Comparison of ENCODE assay signal across 20 cellular contexts in the genomic region with DNA sequence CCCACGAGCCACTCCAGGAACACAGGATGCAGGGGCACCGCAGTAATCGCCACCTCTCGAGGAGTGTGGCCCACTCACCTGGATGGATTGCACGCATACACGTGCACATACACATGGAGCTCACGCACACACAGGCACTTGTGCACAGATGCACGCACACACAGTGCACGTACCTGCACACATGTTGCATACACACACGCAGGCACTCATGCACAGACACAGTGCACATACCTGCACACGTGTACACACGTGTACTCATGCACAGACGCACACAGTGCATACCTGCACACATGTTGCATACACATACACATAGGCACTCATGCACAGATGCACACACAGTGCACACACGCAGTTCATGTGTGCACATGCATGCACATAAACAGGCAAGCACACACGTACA. TPM values are rescaled to one million over a fixed set of nuclear protein-coding genes. Genes with fewer than 3 reads are reported as not detected.
DNase-seq lines count a peak whose midpoint lies in the region; ATAC-seq, FAIRE-seq and TF ChIP-seq lines count a peak whose summit lies in the region.
"Had no signal": no experiment of that assay in that cellular context is flagged by ENCODE, and none has a peak within 500 bp of the region (broad histone marks: within the 10 kb centered on the region; RNA-seq: fewer than 3 reads in every experiment).

No MANE protein-coding gene starts in this region.

- no peak overlapping the region for H3K27ac ChIP-seq in A549
- no peak overlapping the region for H3K27ac ChIP-seq in RWPE2 (ENCODE audit: poor library complexity, severe bottlenecking)
- no peak overlapping the region for H3K27ac ChIP-seq in neuronal stem cell (replicated peaks; ENCODE audit: low read length)
- no peak overlapping the region for H3K27ac ChIP-seq in CD8-positive, alpha-beta T cell (ENCODE audit: low read depth, low read length)
- H3K27ac ChIP-seq: 22Rv1 had no signal

- H2BK120ac ChIP-seq in neuronal stem cell (ENCODE audit: low read depth, low read length), result no peak overlapping the region

- H3K4me1 Mint-ChIP-seq in chondrocyte (ENCODE audit: low read depth), result no peaks in the 10 kb centered on the region
- no peaks in the 10 kb centered on the region for H3K4me1 Mint-ChIP-seq in CD8-positive, alpha-beta T cell (ENCODE audit: low read depth)
- H3K4me1 Mint-ChIP-seq: GM23338 had no signal

- H3K23ac ChIP-seq in neuronal stem cell (ENCODE audit: low read depth, low read length, poor library complexity), result peak overlapping the region; percentile 69

- FAIRE-seq in A549 (lab: Jason Lieb, UNC), result no peak
- FAIRE-seq: G401.6, GM12892 had no signal

- POLR2A ChIA-PET in A549 (lab: Yijun Ruan, JAX), result no interaction called here
- POLR2A ChIA-PET in CD8-positive, alpha-beta T cell (lab: Charles Lee), result no interaction called here

- H3K36me3 ChIP-seq in RWPE2 (ENCODE audit: low read depth) (no peaks in the 10 kb centered on the region), neuronal stem cell (replicated peaks in 1 of 2; ENCODE audit: control insufficient read depth in 2 of 2, insufficient read depth in 2 of 2, low read length in 2 of 2) (peaks cover 2 to 9% of the 10 kb centered on the region in 2 donors)
- no peaks in the 10 kb centered on the region for H3K36me3 ChIP-seq in CD8-positive, alpha-beta T cell (ENCODE audit: insufficient read depth, low read length)
- H3K36me3 ChIP-seq: HAP-1 had no signal

- H4K91ac ChIP-seq in neuronal stem cell (ENCODE audit: low read depth, low read length, poor library complexity), result no peak overlapping the region

- ATAC-seq in A549 (no peak), RWPE2 (ENCODE audit: low read depth) (no peak), HG02642 (IDR thresholded peaks at IDR 0.05; ENCODE audit: poor library complexity, unreplicated experiment) (no peak), HG03039 (IDR thresholded peaks at IDR 0.05; ENCODE audit: unreplicated experiment) (no peak)
- no peak for ATAC-seq in CD8-positive, alpha-beta T cell
- ATAC-seq: GM23338 had no signal

- peak overlapping the region; percentile 100 for H3K14ac ChIP-seq in neuronal stem cell (ENCODE audit: low read length)

- WGBS in A549 (ENCODE audit: missing lambda C conversion rate), result 90% methylated on average over 15 of the region's 15 CpGs
- WGBS in neuronal stem cell (ENCODE audit: extremely low coverage in 2 of 2, insufficient read length in 2 of 2, insufficient replicate concordance in 1 of 2), 2 donors, result no CpG with 5 or more reads among the region's 15 CpGs

- no peaks in the 10 kb centered on the region for H3K9me3 ChIP-seq in A549
- H3K9me3 ChIP-seq in RWPE2 (ENCODE audit: severe bottlenecking), result no peaks in the 10 kb centered on the region
- peaks cover 0 to 10% of the 10 kb centered on the region in 2 donors for H3K9me3 ChIP-seq in neuronal stem cell (replicated peaks in 1 of 2; ENCODE audit: control insufficient read depth in 2 of 2, insufficient read depth in 1 of 2, low read depth in 1 of 2, low read length in 2 of 2)
- H3K9me3 ChIP-seq in CD8-positive, alpha-beta T cell (ENCODE audit: low read length), result no peaks in the 10 kb centered on the region
- H3K9me3 ChIP-seq: HAP-1 had no signal

- peak overlapping the region; percentile 11 for H3K18ac ChIP-seq in neuronal stem cell (ENCODE audit: low read length)

- TF ChIP-seq EP300 in A549 (IDR thresholded peaks at IDR 0.05), result no peak

- H3K36me3 Mint-ChIP-seq in chondrocyte (ENCODE audit: low read depth), result peaks cover 18% of the 10 kb centered on the region
- peaks cover 3% of the 10 kb centered on the region for H3K36me3 Mint-ChIP-seq in CD8-positive, alpha-beta T cell

- H3K27me3 ChIP-seq in RWPE2 (ENCODE audit: insufficient read depth, poor library complexity, severe bottlenecking) (no peaks in the 10 kb centered on the region), neuronal stem cell (ENCODE audit: control insufficient read depth in 3 of 3, insufficient read depth in 3 of 3, low read depth in 1 of 3, low read length in 3 of 3) (no peaks in the 10 kb centered on the region)
- H3K27me3 ChIP-seq in CD8-positive, alpha-beta T cell (ENCODE audit: insufficient read depth, low read length), result no peaks in the 10 kb centered on the region

- TF ChIP-seq CTCF in A549 (IDR thresholded peaks at IDR 0.05) (no peak), RWPE2 (IDR thresholded peaks at IDR 0.05; ENCODE audit: poor library complexity, severe bottlenecking) (no peak), chondrocyte (IDR thresholded peaks at IDR 0.05) (no peak)
- TF ChIP-seq CTCF in CD8-positive, alpha-beta T cell (IDR thresholded peaks at IDR 0.05), result no peak

- peak overlapping the region; percentile 70 for H2BK12ac ChIP-seq in neuronal stem cell (ENCODE audit: low read length)

- no peak overlapping the region for H3K4me3 Mint-ChIP-seq in chondrocyte (ENCODE audit: unreplicated experiment)
- H3K4me3 Mint-ChIP-seq in CD8-positive, alpha-beta T cell, result no peak overlapping the region
- H3K4me3 Mint-ChIP-seq: B cell; CD4-positive, alpha-beta T cell; GM23338 had no signal

- no peak for TF ChIP-seq RAD21 in A549 (conservative IDR thresholded peaks at IDR 0.05 in 1 of 2, IDR thresholded peaks at IDR 0.05 in 1 of 2)

- H3K27me3 Mint-ChIP-seq in chondrocyte (ENCODE audit: low read depth), result no peaks in the 10 kb centered on the region
- H3K27me3 Mint-ChIP-seq in CD8-positive, alpha-beta T cell (ENCODE audit: low read depth), result no peaks in the 10 kb centered on the region
- H3K27me3 Mint-ChIP-seq: B cell; CD4-positive, alpha-beta T cell had no signal

- TF ChIP-seq POLR2A in A549 (IDR thresholded peaks at IDR 0.05; ENCODE audit: low read length), result peak; percentile 23; the same call in 1 of the 2 replicates

- H3K4me3 ChIP-seq in A549 (no peak overlapping the region), RWPE2 (ENCODE audit: severe bottlenecking) (no peak overlapping the region), neuronal stem cell (ENCODE audit: low read length in 2 of 2) (peak overlapping the region in 1 of 2 donors; percentile 70)
- H3K4me3 ChIP-seq in CD8-positive, alpha-beta T cell (ENCODE audit: low read depth, low read length), result no peak overlapping the region
- H3K4me3 ChIP-seq: GM23338, HAP-1 had no signal

- no peak overlapping the region for H2BK5ac ChIP-seq in neuronal stem cell (ENCODE audit: low read length)

- CTCF ChIA-PET in A549 (lab: Yijun Ruan, JAX), result interaction anchor here (7.2 to 19.3 kb wide), 2 partner anchors 8 to 112 kb away, joined by 72 to 450 read pairs; no protein-coding TSS in a partner anchor
- CTCF ChIA-PET in CD8-positive, alpha-beta T cell (lab: Charles Lee), result no interaction called here

- no peak overlapping the region for H3K4me2 ChIP-seq in A549
- H3K4me2 ChIP-seq in neuronal stem cell (ENCODE audit: insufficient read depth, low read length, poor library complexity, severe bottlenecking), result no peak overlapping the region
- H3K4me2 ChIP-seq: GM23338 had no signal

- H2BK15ac ChIP-seq in neuronal stem cell (ENCODE audit: low read length), result no peak overlapping the region

- no peaks in the 10 kb centered on the region for H3K9me3 Mint-ChIP-seq in chondrocyte (ENCODE audit: low read depth)
- H3K9me3 Mint-ChIP-seq in CD8-positive, alpha-beta T cell, result no peaks in the 10 kb centered on the region
- H3K9me3 Mint-ChIP-seq: CD4-positive, alpha-beta T cell had no signal

- intact Hi-C loops in CD8-positive, alpha-beta T cell (cut with DNase I, micrococcal nuclease), result no loop called here

- no peak overlapping the region for H2AFZ ChIP-seq in neuronal stem cell (ENCODE audit: low read length)
- H2AFZ ChIP-seq: GM23338 had no signal

- peak overlapping the region; percentile 1 for H3K4ac ChIP-seq in neuronal stem cell (ENCODE audit: low read length)

- H3K9ac ChIP-seq in neuronal stem cell (ENCODE audit: low read depth, low read length, poor library complexity), result peak overlapping the region; percentile 51

- no peak overlapping the region for H3K27ac Mint-ChIP-seq in chondrocyte (ENCODE audit: unreplicated experiment)
- no peak overlapping the region for H3K27ac Mint-ChIP-seq in CD8-positive, alpha-beta T cell
- H3K27ac Mint-ChIP-seq: B cell; CD4-positive, alpha-beta T cell; GM23338 had no signal

- no peak overlapping the region for H4K8ac ChIP-seq in neuronal stem cell (ENCODE audit: low read depth, low read length)

- no peak overlapping the region for H2AK5ac ChIP-seq in neuronal stem cell (ENCODE audit: low read depth, low read length)

- DNase-seq in A549 (ENCODE audit: low read depth in 1 of 2, low spot score in 1 of 2) (no peak), RWPE2 (ENCODE audit: low spot score) (peak; percentile 49), chondrocyte (ENCODE audit: low spot score) (peak; percentile 68), neuronal stem cell (ENCODE audit: low spot score) (no peak), A172 (ENCODE audit: low spot score) (no peak)
- no peak for DNase-seq in CD8-positive, alpha-beta T cell
- DNase-seq: ACHN; C1 segment of cervical spinal cord; CD4-positive, alpha-beta T cell; DMS153; DMS79 treated with DMSO at 0.1 percent for 48 hours; EL had no signal

- H3K4me1 ChIP-seq in A549, result peaks cover 7% of the 10 kb centered on the region; the same call in 2 of the 3 replicates
- H3K4me1 ChIP-seq in RWPE2 (ENCODE audit: insufficient read depth, poor library complexity, severe bottlenecking), result no peaks in the 10 kb centered on the region
- peaks cover 6 to 9% of the 10 kb centered on the region in 2 donors for H3K4me1 ChIP-seq in neuronal stem cell (ENCODE audit: control insufficient read depth in 2 of 2, insufficient read depth in 1 of 2, low read depth in 1 of 2, low read length in 2 of 2)
- H3K4me1 ChIP-seq in CD8-positive, alpha-beta T cell (ENCODE audit: insufficient read depth, low read length), result no peaks in the 10 kb centered on the region
- H3K4me1 ChIP-seq: HAP-1 had no signal

- H3K79me1 ChIP-seq in neuronal stem cell (ENCODE audit: low read depth, low read length), result peaks cover 4% of the 10 kb centered on the region

RNA-seq across cellular contexts. Expression of gene WDR45B, which starts 11.6 kb away (rescaled TPM):
- 124 and 138 TPM in 2 replicates for polyA plus RNA-seq in A549 (2011; rRNA removed)
- 98.5 and 120 TPM in 2 replicates for polyA plus RNA-seq in A549 (2012; cell fraction: cytosol; rRNA removed)
- polyA plus RNA-seq in A549 (2012; cell fraction: nucleus; rRNA removed), result 88.3 and 111 TPM in 2 replicates
- polyA plus RNA-seq in A549 (2017; fragmentation: RNase III; extraction: RNeasy Plus Mini Kit Qiagen cat#74134 plus additional on column Dnase treatment), result 88.2 to 94.0 TPM (median 89.6 TPM) in 3 replicates
- polyA minus RNA-seq in A549 (2011; rRNA and poly(A)+ RNA removed), result 69.5 and 82.7 TPM in 2 replicates
- 60.4 to 70.0 TPM (median 67.8 TPM) in 3 replicates for total RNA-seq in chondrocyte
- 67.8 TPM for polyA plus RNA-seq in neuronal stem cell (2013, experiment 1 of 2)
- polyA plus RNA-seq in neuronal stem cell (2013, experiment 2 of 2), result 69.8 TPM
- 100 to 1,000 TPM; 103 to 107 TPM for total RNA-seq in CD8-positive, alpha-beta T cell
- 90.3 and 96.0 TPM in 2 replicates for total RNA-seq in A172 (2014; rRNA removed; shearing (Covaris generic))

RNA-seq across cellular contexts. Expression of gene RAB40B, which starts 38.6 kb away (rescaled TPM):
- 5.6 and 5.8 TPM in 2 replicates for polyA plus RNA-seq in A549 (2011; rRNA removed)
- polyA plus RNA-seq in A549 (2012; cell fraction: cytosol; rRNA removed), result 16.0 and 21.6 TPM in 2 replicates
- 20.0 and 20.9 TPM in 2 replicates for polyA plus RNA-seq in A549 (2012; cell fraction: nucleus; rRNA removed)
- 6.1 to 9.9 TPM (median 9.4 TPM) in 3 replicates for polyA plus RNA-seq in A549 (2017; fragmentation: RNase III; extraction: RNeasy Plus Mini Kit Qiagen cat#74134 plus additional on column Dnase treatment)
- polyA minus RNA-seq in A549 (2011; rRNA and poly(A)+ RNA removed), result 1.7 and 2.5 TPM in 2 replicates
- total RNA-seq in chondrocyte, result 16.7 to 20.0 TPM (median 20.0 TPM) in 3 replicates
- 9.4 TPM for polyA plus RNA-seq in neuronal stem cell (2013, experiment 1 of 2)
- polyA plus RNA-seq in neuronal stem cell (2013, experiment 2 of 2), result 10.4 TPM
- 1 to 10 TPM; 1.1 to 1.2 TPM for total RNA-seq in CD8-positive, alpha-beta T cell
- total RNA-seq in A172 (2014; rRNA removed; shearing (Covaris generic)), result 9.9 and 15.0 TPM in 2 replicates

RNA-seq across cellular contexts. Expression of gene FN3KRP, which starts 56.6 kb away (rescaled TPM):
- polyA plus RNA-seq in A549 (2011; rRNA removed), result 41.1 and 41.7 TPM in 2 replicates
- polyA plus RNA-seq in A549 (2012; cell fraction: cytosol; rRNA removed), result 56.0 and 57.0 TPM in 2 replicates
- polyA plus RNA-seq in A549 (2012; cell fraction: nucleus; rRNA removed), result 45.7 and 54.9 TPM in 2 replicates
- 60.2 to 62.8 TPM (median 62.4 TPM) in 3 replicates for polyA plus RNA-seq in A549 (2017; fragmentation: RNase III; extraction: RNeasy Plus Mini Kit Qiagen cat#74134 plus additional on column Dnase treatment)
- 24.6 and 24.9 TPM in 2 replicates for polyA minus RNA-seq in A549 (2011; rRNA and poly(A)+ RNA removed)
- total RNA-seq in chondrocyte, result 23.0 to 27.4 TPM (median 23.3 TPM) in 3 replicates
- 23.3 TPM for polyA plus RNA-seq in neuronal stem cell (2013, experiment 1 of 2)
- 21.8 TPM for polyA plus RNA-seq in neuronal stem cell (2013, experiment 2 of 2)
- total RNA-seq in CD8-positive, alpha-beta T cell, result 10 to 100 TPM; 29.3 to 30.9 TPM
- total RNA-seq in A172 (2014; rRNA removed; shearing (Covaris generic)), result 50.0 and 54.4 TPM in 2 replicates

Comparison
In these comparisons a context has a peak if more than half of its experiments do, and no peak if none do; other contexts are left out.
1. DNase-seq: peak in RWPE2 (single experiment) and chondrocyte (single experiment); none in A549 (0 of 2), neuronal stem cell (single experiment), CD8-positive, alpha-beta T cell (0 of 7) and A172 (single experiment).